8 cellular contexts compared by ENCODE assay signal in genomic region chr19:10870955-10871603, GRCh38. TPM values are rescaled to one million over a fixed set of nuclear protein-coding genes. Genes with fewer than 3 reads are reported as not detected.
DNase-seq lines count a peak whose midpoint lies in the region; ATAC-seq, FAIRE-seq and TF ChIP-seq lines count a peak whose summit lies in the region.

Gene CARM1, plus strand, starts transcription at chr19:10871553. Its CDS starts 150 bp downstream, at chr19:10871703.

- H3K27me3 Mint-ChIP-seq in activated naive CD4-positive, alpha-beta T cell treated with anti-CD3 and anti-CD28 coated beads for 36 hours (ENCODE audit: low read depth): no peaks in the 10 kb centered on the region

- H3K36me3 Mint-ChIP-seq in activated naive CD4-positive, alpha-beta T cell treated with anti-CD3 and anti-CD28 coated beads for 36 hours (ENCODE audit: low read depth): peaks cover 1% of the 10 kb centered on the region

- no peaks in the 10 kb centered on the region for H3K9me3 Mint-ChIP-seq in activated naive CD4-positive, alpha-beta T cell treated with anti-CD3 and anti-CD28 coated beads for 36 hours

- intact Hi-C loops in activated naive CD4-positive, alpha-beta T cell treated with anti-CD3 and anti-CD28 coated beads for 36 hours (cut with micrococcal nuclease): loop anchor here (1.0 to 2.0 kb wide), 8 partner anchors 35 to 503 kb away; partner anchors contain the start of genes CDKN2D, ILF3, SWSAP1 and TIMM29

- peak; percentile 72 for ATAC-seq in HG02571 (IDR thresholded peaks at IDR 0.05; ENCODE audit: unreplicated experiment)

- H3K27ac Mint-ChIP-seq in activated naive CD4-positive, alpha-beta T cell treated with anti-CD3 and anti-CD28 coated beads for 36 hours: peak within 1 kb of the TSS; percentile 93

- CTCF ChIA-PET in activated naive CD4-positive, alpha-beta T cell treated with anti-CD3 and anti-CD28 coated beads for 36 hours (lab: Charles Lee): interaction anchor here (0.6 to 1.0 kb wide), 8 partner anchors 12 to 222 kb away, joined by 3 to 5 read pairs (median 3); partner anchors contain the start of gene TMED1

- no peak for FAIRE-seq in frontal cortex (lab: Jason Lieb, UNC)

- no peak for TF ChIP-seq POLR2A in NB4 (IDR thresholded peaks at IDR 0.05; ENCODE audit: extremely low read depth, insufficient read length)

- peaks cover 31% of the 10 kb centered on the region for H3K4me1 Mint-ChIP-seq in activated naive CD4-positive, alpha-beta T cell treated with anti-CD3 and anti-CD28 coated beads for 36 hours (ENCODE audit: low read depth)

- DNase-seq in NB4 (ENCODE audit: low read depth): peak; percentile 96
- peak; percentile 94 for DNase-seq in SK-N-DZ (ENCODE audit: low spot score)
- DNase-seq in activated naive CD4-positive, alpha-beta T cell treated with anti-CD3 and anti-CD28 coated beads for 36 hours: peak; percentile 99
- DNase-seq in frontal cortex (ENCODE audit: low spot score in 2 of 2): peak; percentile 100
- DNase-seq in non-pigmented ciliary epithelial cell (ENCODE audit: low read depth): peak; percentile 80
- peak; percentile 75 to 100 (median 99) for DNase-seq in substantia nigra (lab: John Stamatoyannopoulos, UW)

- peak within 1 kb of the TSS; percentile 85 for H3K4me3 Mint-ChIP-seq in activated naive CD4-positive, alpha-beta T cell treated with anti-CD3 and anti-CD28 coated beads for 36 hours

- peak within 1 kb of the TSS; percentile 88 for H3K27ac ChIP-seq in substantia nigra (ENCODE audit: low read depth, low read length, poor library complexity, severe bottlenecking)

- H3K4me3 ChIP-seq in GM08714 (ENCODE audit: low read length): peak within 1 kb of the TSS; percentile 86
- H3K4me3 ChIP-seq in NB4 (ENCODE audit: low read depth, low read length): peak within 1 kb of the TSS; percentile 64

- peak; percentile 35 for TF ChIP-seq CTCF in NB4 (IDR thresholded peaks at IDR 0.05; ENCODE audit: low read depth, low read length)

RNA-seq across cellular contexts. Expression of gene CARM1, which starts in this region (rescaled TPM):
- polyA plus RNA-seq in SK-N-DZ (2014; cell fraction: cytosol; rRNA removed): 50.2 and 62.8 TPM in 2 replicates
- 30.4 and 32.0 TPM in 2 replicates for polyA plus RNA-seq in SK-N-DZ (2014; cell fraction: nucleus; rRNA removed)
- total RNA-seq in activated naive CD4-positive, alpha-beta T cell treated with anti-CD3 and anti-CD28 coated beads for 36 hours: 10 to 100 TPM; 88.4 to 89.3 TPM
- 18.8 TPM for total RNA-seq in frontal cortex

Comparison
In these comparisons a context has a peak if more than half of its experiments do, and no peak if none do; other contexts are left out.
1. Peak in every context shown above with its lines: DNase-seq, ATAC-seq, H3K4me3 ChIP-seq and H3K27ac ChIP-seq.